ENCODE assay signal across 4 cellular contexts in the genomic region with DNA sequence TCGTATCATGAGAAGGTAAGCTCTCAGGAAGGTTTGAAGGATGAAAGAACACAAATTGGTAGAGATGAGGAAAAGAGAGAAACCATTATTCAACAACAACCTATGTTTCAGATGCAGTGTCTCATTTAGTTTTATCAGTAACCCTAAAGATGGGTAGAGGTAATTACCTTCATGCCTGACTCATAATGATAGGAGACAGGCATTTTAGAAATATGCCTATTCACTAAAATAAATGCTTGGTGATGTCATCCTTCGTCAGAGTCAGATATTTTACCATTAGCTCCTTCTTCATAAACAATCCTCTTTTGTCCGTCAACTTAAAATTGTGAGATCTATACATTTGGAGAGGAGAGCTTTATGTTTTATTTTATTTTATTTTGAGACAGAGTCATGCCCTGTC.
A peak's percentile ranks its signal among the peaks of the same experiment; 100 is the strongest.
TF ChIP-seq lines count a peak whose summit lies in the region.

No MANE protein-coding gene starts in this region.

TF ChIP-seq in SK-N-SH treated with all-trans-retinoic acid at 6 μM for 48 hours, 23 proteins besides CTCF, POLR2A, EP300 and RAD21:
- TF ChIP-seq, protein P1, sequence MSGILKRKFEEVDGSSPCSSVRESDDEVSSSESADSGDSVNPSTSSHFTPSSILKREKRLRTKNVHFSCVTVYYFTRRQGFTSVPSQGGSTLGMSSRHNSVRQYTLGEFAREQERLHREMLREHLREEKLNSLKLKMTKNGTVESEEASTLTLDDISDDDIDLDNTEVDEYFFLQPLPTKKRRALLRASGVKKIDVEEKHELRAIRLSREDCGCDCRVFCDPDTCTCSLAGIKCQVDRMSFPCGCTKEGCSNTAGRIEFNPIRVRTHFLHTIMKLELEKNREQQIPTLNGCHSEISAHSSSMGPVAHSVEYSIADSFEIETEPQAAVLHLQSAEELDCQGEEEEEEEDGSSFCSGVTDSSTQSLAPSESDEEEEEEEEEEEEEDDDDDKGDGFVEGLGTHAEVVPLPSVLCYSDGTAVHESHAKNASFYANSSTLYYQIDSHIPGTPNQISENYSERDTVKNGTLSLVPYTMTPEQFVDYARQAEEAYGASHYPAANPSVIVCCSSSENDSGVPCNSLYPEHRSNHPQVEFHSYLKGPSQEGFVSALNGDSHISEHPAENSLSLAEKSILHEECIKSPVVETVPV (CRISPR knock-in tag; IDR thresholded peaks at IDR 0.05), result no peak
- peak; percentile 21 for TF ChIP-seq ISL1 (CRISPR knock-in tag; IDR thresholded peaks at IDR 0.05)

TF ChIP-seq in SK-N-SH, 30 proteins besides CTCF, POLR2A, EP300 and RAD21 (continues in another document):
- no peak for TF ChIP-seq CHD2 (IDR thresholded peaks at IDR 0.05; ENCODE audit: low read length, partially characterized antibody)
- TF ChIP-seq, protein P2, sequence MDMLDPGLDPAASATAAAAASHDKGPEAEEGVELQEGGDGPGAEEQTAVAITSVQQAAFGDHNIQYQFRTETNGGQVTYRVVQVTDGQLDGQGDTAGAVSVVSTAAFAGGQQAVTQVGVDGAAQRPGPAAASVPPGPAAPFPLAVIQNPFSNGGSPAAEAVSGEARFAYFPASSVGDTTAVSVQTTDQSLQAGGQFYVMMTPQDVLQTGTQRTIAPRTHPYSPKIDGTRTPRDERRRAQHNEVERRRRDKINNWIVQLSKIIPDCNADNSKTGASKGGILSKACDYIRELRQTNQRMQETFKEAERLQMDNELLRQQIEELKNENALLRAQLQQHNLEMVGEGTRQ (IDR thresholded peaks at IDR 0.05; ENCODE audit: borderline replicate concordance, low read depth, low read length), result no peak
- TF ChIP-seq NFIC (IDR thresholded peaks at IDR 0.05; ENCODE audit: borderline replicate concordance), result no peak
- no peak for TF ChIP-seq FOSL2 (IDR thresholded peaks at IDR 0.05; ENCODE audit: borderline replicate concordance, low read depth)
- no peak for TF ChIP-seq NRF1 (IDR thresholded peaks at IDR 0.05; ENCODE audit: low read depth, low read length)
- TF ChIP-seq, protein P3, sequence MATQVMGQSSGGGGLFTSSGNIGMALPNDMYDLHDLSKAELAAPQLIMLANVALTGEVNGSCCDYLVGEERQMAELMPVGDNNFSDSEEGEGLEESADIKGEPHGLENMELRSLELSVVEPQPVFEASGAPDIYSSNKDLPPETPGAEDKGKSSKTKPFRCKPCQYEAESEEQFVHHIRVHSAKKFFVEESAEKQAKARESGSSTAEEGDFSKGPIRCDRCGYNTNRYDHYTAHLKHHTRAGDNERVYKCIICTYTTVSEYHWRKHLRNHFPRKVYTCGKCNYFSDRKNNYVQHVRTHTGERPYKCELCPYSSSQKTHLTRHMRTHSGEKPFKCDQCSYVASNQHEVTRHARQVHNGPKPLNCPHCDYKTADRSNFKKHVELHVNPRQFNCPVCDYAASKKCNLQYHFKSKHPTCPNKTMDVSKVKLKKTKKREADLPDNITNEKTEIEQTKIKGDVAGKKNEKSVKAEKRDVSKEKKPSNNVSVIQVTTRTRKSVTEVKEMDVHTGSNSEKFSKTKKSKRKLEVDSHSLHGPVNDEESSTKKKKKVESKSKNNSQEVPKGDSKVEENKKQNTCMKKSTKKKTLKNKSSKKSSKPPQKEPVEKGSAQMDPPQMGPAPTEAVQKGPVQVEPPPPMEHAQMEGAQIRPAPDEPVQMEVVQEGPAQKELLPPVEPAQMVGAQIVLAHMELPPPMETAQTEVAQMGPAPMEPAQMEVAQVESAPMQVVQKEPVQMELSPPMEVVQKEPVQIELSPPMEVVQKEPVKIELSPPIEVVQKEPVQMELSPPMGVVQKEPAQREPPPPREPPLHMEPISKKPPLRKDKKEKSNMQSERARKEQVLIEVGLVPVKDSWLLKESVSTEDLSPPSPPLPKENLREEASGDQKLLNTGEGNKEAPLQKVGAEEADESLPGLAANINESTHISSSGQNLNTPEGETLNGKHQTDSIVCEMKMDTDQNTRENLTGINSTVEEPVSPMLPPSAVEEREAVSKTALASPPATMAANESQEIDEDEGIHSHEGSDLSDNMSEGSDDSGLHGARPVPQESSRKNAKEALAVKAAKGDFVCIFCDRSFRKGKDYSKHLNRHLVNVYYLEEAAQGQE (IDR thresholded peaks at IDR 0.05; ENCODE audit: low read depth, low read length), result no peak
- no peak for TF ChIP-seq MXI1 (IDR thresholded peaks at IDR 0.05; ENCODE audit: low read depth, low read length)
- TF ChIP-seq ZBTB33 (IDR thresholded peaks at IDR 0.05; ENCODE audit: borderline replicate concordance, low read depth), result no peak

TF ChIP-seq in HEK293, 187 proteins besides CTCF, POLR2A, EP300 and RAD21:
- TF ChIP-seq SETDB1 (IDR thresholded peaks at IDR 0.05; ENCODE audit: insufficient read length, low read length) (no peak), PRDM1 (tag by site-specific recombination; IDR thresholded peaks at IDR 0.05) (no peak), ZNF837 (tag by site-specific recombination; IDR thresholded peaks at IDR 0.05) (no peak), ZNF514 (tag by site-specific recombination; IDR thresholded peaks at IDR 0.05) (no peak), ZBTB8A (tag by site-specific recombination; IDR thresholded peaks at IDR 0.05) (no peak), RBAK (tag by site-specific recombination; IDR thresholded peaks at IDR 0.05) (no peak), ZNF335 (tag by site-specific recombination; conservative IDR thresholded peaks at IDR 0.05) (0 out of 2 replicates have a peak, but pooled peaks have one; percentile 22)
- TF ChIP-seq, protein P4, sequence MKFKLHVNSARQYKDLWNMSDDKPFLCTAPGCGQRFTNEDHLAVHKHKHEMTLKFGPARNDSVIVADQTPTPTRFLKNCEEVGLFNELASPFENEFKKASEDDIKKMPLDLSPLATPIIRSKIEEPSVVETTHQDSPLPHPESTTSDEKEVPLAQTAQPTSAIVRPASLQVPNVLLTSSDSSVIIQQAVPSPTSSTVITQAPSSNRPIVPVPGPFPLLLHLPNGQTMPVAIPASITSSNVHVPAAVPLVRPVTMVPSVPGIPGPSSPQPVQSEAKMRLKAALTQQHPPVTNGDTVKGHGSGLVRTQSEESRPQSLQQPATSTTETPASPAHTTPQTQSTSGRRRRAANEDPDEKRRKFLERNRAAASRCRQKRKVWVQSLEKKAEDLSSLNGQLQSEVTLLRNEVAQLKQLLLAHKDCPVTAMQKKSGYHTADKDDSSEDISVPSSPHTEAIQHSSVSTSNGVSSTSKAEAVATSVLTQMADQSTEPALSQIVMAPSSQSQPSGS (tag by site-specific recombination; IDR thresholded peaks at IDR 0.05; ENCODE audit: low read depth), result no peak

TF ChIP-seq in K562, 482 proteins besides CTCF, POLR2A, EP300 and RAD21 (continues in another document):
- TF ChIP-seq RBM25 (IDR thresholded peaks at IDR 0.05; ENCODE audit: low read depth, low read length, severe bottlenecking) (no peak), TEAD4 (IDR thresholded peaks at IDR 0.05; ENCODE audit: low read length) (peak; percentile 69), TEAD4 (CRISPR knock-in tag; IDR thresholded peaks at IDR 0.05; ENCODE audit: borderline replicate concordance) (no peak), SAP30 (IDR thresholded peaks at IDR 0.05; ENCODE audit: borderline replicate concordance, insufficient read depth, low read depth, low read length, poor library complexity, severe bottlenecking) (no peak), ETV1 (tag; conservative IDR thresholded peaks at IDR 0.05; ENCODE audit: low read depth) (no peak), XRCC4 (IDR thresholded peaks at IDR 0.05; ENCODE audit: extremely low read depth, insufficient read depth, insufficient read length) (no peak), JUND (IDR thresholded peaks at IDR 0.05; ENCODE audit: borderline replicate concordance, low read depth, low read length) (peak; percentile 43; the same call in 1 of the 2 replicates), JUND (tag; IDR thresholded peaks at IDR 0.05; ENCODE audit: borderline replicate concordance, low read depth, low read length) (peak; percentile 56; the same call in 2 of the 3 replicates), ZBTB33 (CRISPR knock-in tag; IDR thresholded peaks at IDR 0.05) (no peak), SIN3A (IDR thresholded peaks at IDR 0.05; ENCODE audit: borderline replicate concordance in 2 of 2, control insufficient read depth in 1 of 2, low read depth in 2 of 2, low read length in 2 of 2) (no peak), RFX7 (CRISPR knock-in tag; IDR thresholded peaks at IDR 0.05) (no peak), TAL1 (IDR thresholded peaks at IDR 0.05) (peak; percentile 69), EP400 (IDR thresholded peaks at IDR 0.05) (no peak), ZBTB11 (CRISPR knock-in tag; IDR thresholded peaks at IDR 0.05) (no peak), HEY1 (CRISPR knock-in tag; IDR thresholded peaks at IDR 0.05; ENCODE audit: borderline replicate concordance) (no peak), ZFP91 (CRISPR knock-in tag; IDR thresholded peaks at IDR 0.05) (no peak), BHLHE40 (IDR thresholded peaks at IDR 0.05; ENCODE audit: low read length) (no peak), ZNF75A (CRISPR knock-in tag; IDR thresholded peaks at IDR 0.05) (no peak), DACH1 (IDR thresholded peaks at IDR 0.05; ENCODE audit: partially characterized antibody) (no peak), ARID1B (IDR thresholded peaks at IDR 0.05) (peak; percentile 54)
- TF ChIP-seq, protein P5, sequence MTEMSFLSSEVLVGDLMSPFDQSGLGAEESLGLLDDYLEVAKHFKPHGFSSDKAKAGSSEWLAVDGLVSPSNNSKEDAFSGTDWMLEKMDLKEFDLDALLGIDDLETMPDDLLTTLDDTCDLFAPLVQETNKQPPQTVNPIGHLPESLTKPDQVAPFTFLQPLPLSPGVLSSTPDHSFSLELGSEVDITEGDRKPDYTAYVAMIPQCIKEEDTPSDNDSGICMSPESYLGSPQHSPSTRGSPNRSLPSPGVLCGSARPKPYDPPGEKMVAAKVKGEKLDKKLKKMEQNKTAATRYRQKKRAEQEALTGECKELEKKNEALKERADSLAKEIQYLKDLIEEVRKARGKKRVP (CRISPR knock-in tag; IDR thresholded peaks at IDR 0.05), result no peak
- TF ChIP-seq, protein P6, sequence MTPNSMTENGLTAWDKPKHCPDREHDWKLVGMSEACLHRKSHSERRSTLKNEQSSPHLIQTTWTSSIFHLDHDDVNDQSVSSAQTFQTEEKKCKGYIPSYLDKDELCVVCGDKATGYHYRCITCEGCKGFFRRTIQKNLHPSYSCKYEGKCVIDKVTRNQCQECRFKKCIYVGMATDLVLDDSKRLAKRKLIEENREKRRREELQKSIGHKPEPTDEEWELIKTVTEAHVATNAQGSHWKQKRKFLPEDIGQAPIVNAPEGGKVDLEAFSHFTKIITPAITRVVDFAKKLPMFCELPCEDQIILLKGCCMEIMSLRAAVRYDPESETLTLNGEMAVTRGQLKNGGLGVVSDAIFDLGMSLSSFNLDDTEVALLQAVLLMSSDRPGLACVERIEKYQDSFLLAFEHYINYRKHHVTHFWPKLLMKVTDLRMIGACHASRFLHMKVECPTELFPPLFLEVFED (CRISPR knock-in tag; conservative IDR thresholded peaks at IDR 0.05), result no peak
- TF ChIP-seq, protein P7, sequence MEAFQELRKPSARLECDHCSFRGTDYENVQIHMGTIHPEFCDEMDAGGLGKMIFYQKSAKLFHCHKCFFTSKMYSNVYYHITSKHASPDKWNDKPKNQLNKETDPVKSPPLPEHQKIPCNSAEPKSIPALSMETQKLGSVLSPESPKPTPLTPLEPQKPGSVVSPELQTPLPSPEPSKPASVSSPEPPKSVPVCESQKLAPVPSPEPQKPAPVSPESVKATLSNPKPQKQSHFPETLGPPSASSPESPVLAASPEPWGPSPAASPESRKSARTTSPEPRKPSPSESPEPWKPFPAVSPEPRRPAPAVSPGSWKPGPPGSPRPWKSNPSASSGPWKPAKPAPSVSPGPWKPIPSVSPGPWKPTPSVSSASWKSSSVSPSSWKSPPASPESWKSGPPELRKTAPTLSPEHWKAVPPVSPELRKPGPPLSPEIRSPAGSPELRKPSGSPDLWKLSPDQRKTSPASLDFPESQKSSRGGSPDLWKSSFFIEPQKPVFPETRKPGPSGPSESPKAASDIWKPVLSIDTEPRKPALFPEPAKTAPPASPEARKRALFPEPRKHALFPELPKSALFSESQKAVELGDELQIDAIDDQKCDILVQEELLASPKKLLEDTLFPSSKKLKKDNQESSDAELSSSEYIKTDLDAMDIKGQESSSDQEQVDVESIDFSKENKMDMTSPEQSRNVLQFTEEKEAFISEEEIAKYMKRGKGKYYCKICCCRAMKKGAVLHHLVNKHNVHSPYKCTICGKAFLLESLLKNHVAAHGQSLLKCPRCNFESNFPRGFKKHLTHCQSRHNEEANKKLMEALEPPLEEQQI (IDR thresholded peaks at IDR 0.05), result no peak
